Comparison of ENCODE assay signal across 1 cellular context in genomic region chr2:8479298-8479697, GRCh38.
A peak's percentile ranks its signal among the peaks of the same experiment; 100 is the strongest.
TF ChIP-seq lines count a peak whose summit lies in the region.

No MANE protein-coding gene starts in this region.

TF ChIP-seq in SK-N-SH treated with all-trans-retinoic acid at 6 μM for 48 hours, 23 proteins besides CTCF, POLR2A, EP300 and RAD21:
- TF ChIP-seq TSHZ2 (CRISPR knock-in tag; IDR thresholded peaks at IDR 0.05) (0 out of 2 replicates have a peak, but pooled peaks have one; percentile 30), CSRNP3 (CRISPR knock-in tag; IDR thresholded peaks at IDR 0.05) (no peak)
